In genomic region chr16:3289998-3290673, GRCh38 we compare ENCODE assay signal across 1 cellular context.
TF ChIP-seq lines count a peak whose summit lies in the region.

No MANE protein-coding gene starts in this region.

TF ChIP-seq in liver, 16 proteins besides CTCF, POLR2A, EP300 and RAD21 (continued from another document):
- no peak for TF ChIP-seq ZBTB33 (IDR thresholded peaks at IDR 0.05)
TF ChIP-seq in liver: peak in this region for 0.
